8 cellular contexts compared by ENCODE assay signal in the genomic region with DNA sequence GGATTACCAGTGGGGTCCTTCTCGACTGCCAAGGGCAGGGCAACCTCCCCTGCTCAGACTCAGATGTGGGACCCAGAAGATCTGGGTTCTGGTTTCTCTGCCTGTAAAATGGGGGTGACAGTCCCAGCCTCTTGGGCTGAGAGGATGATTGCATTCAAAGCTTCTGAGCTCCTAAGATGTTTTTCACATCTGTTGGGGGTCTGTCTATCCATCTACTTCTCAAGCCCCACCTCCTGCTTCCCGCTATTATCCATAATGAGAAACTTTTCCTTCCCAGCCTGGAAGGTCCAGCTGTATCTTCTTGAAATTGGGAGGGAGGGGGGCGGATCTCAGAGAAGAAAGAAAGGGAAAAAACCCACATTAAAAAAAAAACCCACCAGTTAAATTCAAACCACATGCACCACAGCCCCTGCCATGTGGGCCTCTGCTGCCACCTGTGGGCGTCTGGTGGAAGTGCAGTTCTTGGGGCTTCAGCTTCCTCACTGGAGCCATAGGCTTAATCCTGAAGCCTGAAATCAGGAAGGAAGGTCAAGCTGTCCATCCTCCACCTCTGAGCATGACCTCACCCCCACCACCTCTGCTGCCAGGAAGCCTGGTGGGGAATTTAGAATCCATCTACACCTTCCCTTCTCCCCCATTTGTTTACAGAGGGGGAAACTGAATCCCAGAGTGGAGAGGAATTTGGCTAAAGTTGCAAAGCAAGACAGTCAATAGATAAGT. TPM values are rescaled to one million over a fixed set of nuclear protein-coding genes. Genes with fewer than 3 reads are reported as not detected.
DNase-seq lines count a peak whose midpoint lies in the region; ATAC-seq and TF ChIP-seq lines count a peak whose summit lies in the region.

No MANE protein-coding gene starts in this region.

- no peak overlapping the region for H3K4me3 ChIP-seq in HEK293 (ENCODE audit: low read depth, low read length)

- peaks cover 4% of the 10 kb centered on the region; the same call in 1 of the 2 replicates for H3K4me1 ChIP-seq in HEK293 (ENCODE audit: control insufficient read depth, insufficient read depth, low read length)

- peak; percentile 73 for TF ChIP-seq CTCF in HEK293 (tag by site-specific recombination; IDR thresholded peaks at IDR 0.05)

- DNase-seq in AG20443 (ENCODE audit: low spot score) (peak; percentile 88), NCI-H748 (lab: John Stamatoyannopoulos, UW; ENCODE audit: unreplicated experiment) (peak; percentile 62), dermis microvascular lymphatic vessel endothelial cell (ENCODE audit: low read depth in 2 of 2) (peak; percentile 69 to 84), medulla oblongata (ENCODE audit: extremely low spot score) (peak; percentile 91)
- DNase-seq in activated CD4-positive, alpha-beta T cell treated with anti-CD3 and anti-CD28 coated beads, Interleukin-2, amount 50 U/mL, for 24 hours (ENCODE audit: low read depth in 1 of 2, low spot score in 1 of 2) = peak; percentile 68 to 73
- DNase-seq in stimulated activated CD8-positive, alpha-beta memory T cell treated with anti-CD3 and anti-CD28 coated beads, Interleukin-12 subunit alpha, Interleukin-12 subunit beta, amount 100 ng/mL, for 1 hour (ENCODE audit: low read depth) = peak; percentile 71

- no peak for ATAC-seq in HG03095 (IDR thresholded peaks at IDR 0.05; ENCODE audit: unreplicated experiment)

- CTCF ChIA-PET in HEK293 (lab: Yijun Ruan, JAX) = interaction anchor here (0.5 to 7.5 kb wide), 36 partner anchors 9 to 1301 kb away, joined by 3 to 185 read pairs (median 4); a partner anchor contains a TSS

- H3K9me3 ChIP-seq in HEK293 (ENCODE audit: control insufficient read depth, insufficient read depth, low read depth, low read length) = no peaks in the 10 kb centered on the region

- no peaks in the 10 kb centered on the region for H3K36me3 ChIP-seq in HEK293 (ENCODE audit: control insufficient read depth in 2 of 2, insufficient read depth in 1 of 2, low read length in 2 of 2)

- no peak overlapping the region; the same call in 1 of the 2 replicates for H3K27ac ChIP-seq in HEK293 (ENCODE audit: extremely low read depth, low read depth, low read length)

- POLR2A ChIA-PET in HEK293 (lab: Yijun Ruan, JAX) = interaction anchor here (1.0 to 2.8 kb wide), 3 partner anchors 22 to 33 kb away, joined by 4 to 30 read pairs (median 6); a partner anchor contains a TSS

TF ChIP-seq in HEK293, 187 proteins besides CTCF, POLR2A, EP300 and RAD21 (continues in another document):
- TF ChIP-seq ZNF335 (tag by site-specific recombination; conservative IDR thresholded peaks at IDR 0.05) (peak; percentile 70), ZNF132 (tag by site-specific recombination; IDR thresholded peaks at IDR 0.05; ENCODE audit: borderline replicate concordance) (no peak), SP2 (tag by site-specific recombination; IDR thresholded peaks at IDR 0.05) (0 out of 2 replicates have a peak, but pooled peaks have one; percentile 21), ZNF302 (tag by site-specific recombination; IDR thresholded peaks at IDR 0.05; ENCODE audit: low read depth) (no peak), ZNF843 (tag by site-specific recombination; IDR thresholded peaks at IDR 0.05) (no peak), ZNF138 (tag by site-specific recombination; IDR thresholded peaks at IDR 0.05; ENCODE audit: borderline replicate concordance) (no peak), ZNF837 (tag by site-specific recombination; IDR thresholded peaks at IDR 0.05) (no peak), ZNF366 (tag by site-specific recombination; conservative IDR thresholded peaks at IDR 0.05) (0 out of 2 replicates have a peak, but pooled peaks have one; percentile 33), ZNF521 (tag by site-specific recombination; IDR thresholded peaks at IDR 0.05) (no peak), SP7 (tag by site-specific recombination; IDR thresholded peaks at IDR 0.05) (0 out of 2 replicates have a peak, but pooled peaks have one; percentile 11), ZNF654 (tag by site-specific recombination; IDR thresholded peaks at IDR 0.05; ENCODE audit: low read depth) (peak; percentile 76)
- TF ChIP-seq, protein P1, sequence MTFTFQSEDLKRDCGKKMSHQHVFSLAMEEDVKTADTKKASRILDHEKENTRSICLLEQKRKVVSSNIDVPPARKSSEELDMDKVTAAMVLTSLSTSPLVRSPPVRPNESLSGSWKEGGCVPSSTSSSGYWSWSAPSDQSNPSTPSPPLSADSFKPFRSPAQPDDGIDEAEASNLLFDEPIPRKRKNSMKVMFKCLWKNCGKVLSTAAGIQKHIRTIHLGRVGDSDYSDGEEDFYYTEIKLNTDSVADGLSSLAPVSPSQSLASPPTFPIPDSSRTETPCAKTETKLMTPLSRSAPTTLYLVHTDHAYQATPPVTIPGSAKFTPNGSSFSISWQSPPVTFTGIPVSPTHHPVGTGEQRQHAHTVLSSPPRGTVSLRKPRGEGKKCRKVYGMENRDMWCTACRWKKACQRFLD (tag by site-specific recombination; IDR thresholded peaks at IDR 0.05) = no peak
- TF ChIP-seq, protein P2, sequence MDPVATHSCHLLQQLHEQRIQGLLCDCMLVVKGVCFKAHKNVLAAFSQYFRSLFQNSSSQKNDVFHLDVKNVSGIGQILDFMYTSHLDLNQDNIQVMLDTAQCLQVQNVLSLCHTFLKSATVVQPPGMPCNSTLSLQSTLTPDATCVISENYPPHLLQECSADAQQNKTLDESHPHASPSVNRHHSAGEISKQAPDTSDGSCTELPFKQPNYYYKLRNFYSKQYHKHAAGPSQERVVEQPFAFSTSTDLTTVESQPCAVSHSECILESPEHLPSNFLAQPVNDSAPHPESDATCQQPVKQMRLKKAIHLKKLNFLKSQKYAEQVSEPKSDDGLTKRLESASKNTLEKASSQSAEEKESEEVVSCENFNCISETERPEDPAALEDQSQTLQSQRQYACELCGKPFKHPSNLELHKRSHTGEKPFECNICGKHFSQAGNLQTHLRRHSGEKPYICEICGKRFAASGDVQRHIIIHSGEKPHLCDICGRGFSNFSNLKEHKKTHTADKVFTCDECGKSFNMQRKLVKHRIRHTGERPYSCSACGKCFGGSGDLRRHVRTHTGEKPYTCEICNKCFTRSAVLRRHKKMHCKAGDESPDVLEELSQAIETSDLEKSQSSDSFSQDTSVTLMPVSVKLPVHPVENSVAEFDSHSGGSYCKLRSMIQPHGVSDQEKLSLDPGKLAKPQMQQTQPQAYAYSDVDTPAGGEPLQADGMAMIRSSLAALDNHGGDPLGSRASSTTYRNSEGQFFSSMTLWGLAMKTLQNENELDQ (tag by site-specific recombination; IDR thresholded peaks at IDR 0.05; ENCODE audit: low read depth) = no peak
- TF ChIP-seq, protein P3, sequence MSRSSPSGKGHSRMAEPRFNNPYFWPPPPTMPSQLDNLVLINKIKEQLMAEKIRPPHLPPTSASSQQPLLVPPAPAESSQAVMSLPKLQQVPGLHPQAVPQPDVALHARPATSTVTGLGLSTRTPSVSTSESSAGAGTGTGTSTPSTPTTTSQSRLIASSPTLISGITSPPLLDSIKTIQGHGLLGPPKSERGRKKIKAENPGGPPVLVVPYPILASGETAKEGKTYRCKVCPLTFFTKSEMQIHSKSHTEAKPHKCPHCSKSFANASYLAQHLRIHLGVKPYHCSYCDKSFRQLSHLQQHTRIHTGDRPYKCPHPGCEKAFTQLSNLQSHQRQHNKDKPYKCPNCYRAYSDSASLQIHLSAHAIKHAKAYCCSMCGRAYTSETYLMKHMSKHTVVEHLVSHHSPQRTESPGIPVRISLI (tag by site-specific recombination; IDR thresholded peaks at IDR 0.05) = peak; percentile 82; the same call in 1 of the 2 replicates
- TF ChIP-seq, protein P4, sequence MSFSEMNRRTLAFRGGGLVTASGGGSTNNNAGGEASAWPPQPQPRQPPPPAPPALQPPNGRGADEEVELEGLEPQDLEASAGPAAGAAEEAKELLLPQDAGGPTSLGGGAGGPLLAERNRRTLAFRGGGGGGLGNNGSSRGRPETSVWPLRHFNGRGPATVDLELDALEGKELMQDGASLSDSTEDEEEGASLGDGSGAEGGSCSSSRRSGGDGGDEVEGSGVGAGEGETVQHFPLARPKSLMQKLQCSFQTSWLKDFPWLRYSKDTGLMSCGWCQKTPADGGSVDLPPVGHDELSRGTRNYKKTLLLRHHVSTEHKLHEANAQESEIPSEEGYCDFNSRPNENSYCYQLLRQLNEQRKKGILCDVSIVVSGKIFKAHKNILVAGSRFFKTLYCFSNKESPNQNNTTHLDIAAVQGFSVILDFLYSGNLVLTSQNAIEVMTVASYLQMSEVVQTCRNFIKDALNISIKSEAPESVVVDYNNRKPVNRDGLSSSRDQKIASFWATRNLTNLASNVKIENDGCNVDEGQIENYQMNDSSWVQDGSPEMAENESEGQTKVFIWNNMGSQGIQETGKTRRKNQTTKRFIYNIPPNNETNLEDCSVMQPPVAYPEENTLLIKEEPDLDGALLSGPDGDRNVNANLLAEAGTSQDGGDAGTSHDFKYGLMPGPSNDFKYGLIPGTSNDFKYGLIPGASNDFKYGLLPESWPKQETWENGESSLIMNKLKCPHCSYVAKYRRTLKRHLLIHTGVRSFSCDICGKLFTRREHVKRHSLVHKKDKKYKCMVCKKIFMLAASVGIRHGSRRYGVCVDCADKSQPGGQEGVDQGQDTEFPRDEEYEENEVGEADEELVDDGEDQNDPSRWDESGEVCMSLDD (tag by site-specific recombination; IDR thresholded peaks at IDR 0.05) = no peak

RNA-seq across cellular contexts. Expression of a gene that starts 27.3 kb away (rescaled TPM):
- total RNA-seq in dermis microvascular lymphatic vessel endothelial cell = 29.8 and 59.0 TPM in 2 replicates

RNA-seq across cellular contexts. Expression of a gene that starts 40.8 kb away (rescaled TPM):
- 4.5 and 4.8 TPM in 2 replicates for total RNA-seq in dermis microvascular lymphatic vessel endothelial cell
